8 cellular contexts compared by ENCODE assay signal in the genomic region with DNA sequence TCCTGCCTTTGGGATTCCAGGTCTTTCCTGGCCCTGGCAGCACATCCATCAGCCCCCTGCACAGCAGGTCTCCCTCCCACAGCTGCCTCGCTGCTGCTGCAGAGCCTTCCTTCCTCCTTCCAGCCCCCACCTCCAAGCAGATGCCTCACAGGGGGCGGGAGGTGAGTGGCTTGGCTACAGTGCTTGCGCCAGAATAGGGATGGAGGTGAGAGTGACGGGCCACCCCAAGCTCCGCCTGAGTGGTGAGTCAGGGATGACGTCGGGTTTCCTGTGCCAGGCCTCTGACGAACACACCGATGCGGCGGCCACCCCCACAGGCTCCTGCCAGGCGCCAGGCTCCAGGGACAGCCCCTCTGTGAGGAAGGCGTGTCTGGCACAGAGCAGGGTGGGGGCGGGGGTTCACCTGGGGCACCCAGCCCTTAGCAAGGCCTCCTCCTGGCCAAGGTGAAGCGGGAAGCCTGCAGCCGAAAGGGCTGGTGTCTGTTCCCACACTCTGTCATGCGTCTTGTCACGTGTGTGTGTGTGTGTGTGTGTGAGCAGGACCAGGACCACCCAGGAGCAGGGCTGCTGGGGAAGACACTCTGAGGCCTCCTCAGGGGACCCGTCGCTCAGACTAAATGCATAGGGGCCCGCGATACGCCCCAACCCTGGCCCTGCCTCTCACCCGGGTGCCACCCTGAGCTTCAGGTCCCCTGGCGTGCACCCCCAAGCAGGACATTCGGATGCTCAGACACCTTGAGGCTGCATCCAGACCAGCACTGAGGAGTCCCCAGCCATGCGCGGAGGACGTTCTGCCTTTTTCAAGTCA. TPM values are rescaled to one million over a fixed set of nuclear protein-coding genes. Genes with fewer than 3 reads are reported as not detected.
DNase-seq lines count a peak whose midpoint lies in the region; ATAC-seq and TF ChIP-seq lines count a peak whose summit lies in the region.

No MANE protein-coding gene starts in this region.

- 38 to 58% (median 44%) methylated on average over 9 to 29 of the region's 29 CpGs for WGBS in spleen, 5 donors

- TF ChIP-seq CTCF in left ventricle myocardium inferior (IDR thresholded peaks at IDR 0.05; ENCODE audit: borderline replicate concordance) = no peak
- no peak for TF ChIP-seq CTCF in spleen (IDR thresholded peaks at IDR 0.05 in 8 of 11, conservative IDR thresholded peaks at IDR 0.05 in 3 of 11)

- H3K27ac Mint-ChIP-seq in activated naive CD4-positive, alpha-beta T cell treated with anti-CD3 and anti-CD28 coated beads, Interleukin-2, amount 50 U/mL, for 72 hours = peak overlapping the region; percentile 97 to 99

- DNase-seq in D341Med (ENCODE audit: low spot score) (peak; percentile 29), SKM-1 treated with dmso at 0.1 percent for 144 hours (lab: John Stamatoyannopoulos, UW; ENCODE audit: unreplicated experiment) (peak; percentile 48), left ventricle myocardium inferior (peak; percentile 40), spleen (peak; percentile 97)
- peak; percentile 90 to 97 for DNase-seq in activated naive CD4-positive, alpha-beta T cell treated with anti-CD3 and anti-CD28 coated beads, Interleukin-2, amount 50 U/mL, for 72 hours (ENCODE audit: low spot score in 2 of 2)

- no peaks in the 10 kb centered on the region for H3K9me3 ChIP-seq in KOPT-K1 (ENCODE audit: insufficient read depth, low read length, poor library complexity, severe bottlenecking)
- H3K9me3 ChIP-seq in left ventricle myocardium inferior (replicated peaks) = no peaks in the 10 kb centered on the region
- no peaks in the 10 kb centered on the region for H3K9me3 ChIP-seq in spleen

- intact Hi-C loops in left ventricle myocardium inferior (cut with micrococcal nuclease) = no loop called here
- intact Hi-C loops in spleen (cut with DNase I; ENCODE audit: low total_unique reads) = no loop called here

- H3K4me1 ChIP-seq in left ventricle myocardium inferior (peaks cover 46% of the 10 kb centered on the region), spleen (peaks cover 27 to 82% (median 59%) of the 10 kb centered on the region in 6 donors)

- no peaks in the 10 kb centered on the region for H3K9me3 Mint-ChIP-seq in activated naive CD4-positive, alpha-beta T cell treated with anti-CD3 and anti-CD28 coated beads, Interleukin-2, amount 50 U/mL, for 72 hours

- peaks cover 12 to 18% of the 10 kb centered on the region in 2 donors for H3K36me3 Mint-ChIP-seq in activated naive CD4-positive, alpha-beta T cell treated with anti-CD3 and anti-CD28 coated beads, Interleukin-2, amount 50 U/mL, for 72 hours

- H3K36me3 ChIP-seq in KOPT-K1 (ENCODE audit: insufficient read depth, low read length) (peaks cover 7% of the 10 kb centered on the region), left ventricle myocardium inferior (no peaks in the 10 kb centered on the region), spleen (peaks cover 0 to 8% (median 0%) of the 10 kb centered on the region in 6 donors)

- H3K27ac ChIP-seq in KOPT-K1 (ENCODE audit: low read depth, low read length, poor library complexity, severe bottlenecking) (peak overlapping the region; percentile 96), left ventricle myocardium inferior (replicated peaks) (no peak overlapping the region), spleen (peak overlapping the region; percentile 59 to 95 (median 86))

- ATAC-seq in GM21529 (IDR thresholded peaks at IDR 0.05; ENCODE audit: unreplicated experiment) (peak; percentile 46), HG02884 (IDR thresholded peaks at IDR 0.05; ENCODE audit: unreplicated experiment) (no peak)
- ATAC-seq in activated naive CD4-positive, alpha-beta T cell treated with anti-CD3 and anti-CD28 coated beads, Interleukin-2, amount 50 U/mL, for 72 hours = peak; percentile 66 to 67

- TF ChIP-seq POLR2A in spleen (IDR thresholded peaks at IDR 0.05) = peak in 1 of 3 donors; percentile 55

- H3K4me3 ChIP-seq in left ventricle myocardium inferior = no peak overlapping the region
- peak overlapping the region in 1 of 8 donors; percentile 52 for H3K4me3 ChIP-seq in spleen

- H3K27me3 ChIP-seq in left ventricle myocardium inferior (ENCODE audit: low read depth) (peaks cover 10% of the 10 kb centered on the region), spleen (replicated peaks in 1 of 7) (no peaks in the 10 kb centered on the region)

RNA-seq across cellular contexts. Expression of gene DUSP2, which starts 3.4 kb away (rescaled TPM):
- total RNA-seq in activated naive CD4-positive, alpha-beta T cell treated with anti-CD3 and anti-CD28 coated beads, Interleukin-2, amount 50 U/mL, for 72 hours = 100 to 1,000 TPM; 202 to 218 TPM
- 0.82 TPM for total RNA-seq in left ventricle myocardium inferior
- 10 to 100 TPM; 27.2 to 88.0 (median 45.0) TPM for total RNA-seq in spleen
- 10 to 100 TPM; 24.2 to 60.8 (median 47.6) TPM for polyA plus RNA-seq in spleen

RNA-seq across cellular contexts. Expression of gene ASTL, which starts 10.3 kb away (rescaled TPM):
- total RNA-seq in activated naive CD4-positive, alpha-beta T cell treated with anti-CD3 and anti-CD28 coated beads, Interleukin-2, amount 50 U/mL, for 72 hours = 1 to 10 TPM in 1 of 2 donors, under 1 TPM in 1; 0.82 to 3.4 TPM
- total RNA-seq in left ventricle myocardium inferior (not detected), spleen (1 to 10 TPM in 2 of 7 donors, under 1 TPM in 4, not detected in 1; 0.49 to 2.2 (median 0.72) TPM)
- under 1 TPM; 0.24 to 0.33 (median 0.29) TPM for polyA plus RNA-seq in spleen

RNA-seq across cellular contexts. Expression of gene ADRA2B, which starts 32.2 kb away (rescaled TPM):
- under 1 TPM; 0.47 to 0.61 TPM for total RNA-seq in activated naive CD4-positive, alpha-beta T cell treated with anti-CD3 and anti-CD28 coated beads, Interleukin-2, amount 50 U/mL, for 72 hours
- total RNA-seq in left ventricle myocardium inferior (2.9 TPM), spleen (10 to 100 TPM in 3 of 7 donors, 1 to 10 TPM in 4; 3.1 to 14.2 (median 9.0) TPM)
- polyA plus RNA-seq in spleen = 1 to 10 TPM; 1.8 to 4.2 (median 1.8) TPM

Comparison
In these comparisons a context has a peak if more than half of its experiments do, and no peak if none do; other contexts are left out.
1. DNase-seq: peak in every context shown above with its lines; median percentile 97 in spleen; 94 in activated naive CD4-positive, alpha-beta T cell treated with anti-CD3 and anti-CD28 coated beads, Interleukin-2, amount 50 U/mL, for 72 hours; 48 in SKM-1 treated with dmso at 0.1 percent for 144 hours; 40 in left ventricle myocardium inferior; 29 in D341Med.
2. RNA of gene DUSP2, which starts 3.4 kb away (total RNA-seq): 202 to 218 TPM in activated naive CD4-positive, alpha-beta T cell treated with anti-CD3 and anti-CD28 coated beads, Interleukin-2, amount 50 U/mL, for 72 hours and 27.2 to 88.0 TPM in spleen; 0.82 TPM in left ventricle myocardium inferior (single experiment); every median in the first group is over 10 times any median in the second.